Comparison of ENCODE assay signal across 29 cellular contexts in the genomic region with DNA sequence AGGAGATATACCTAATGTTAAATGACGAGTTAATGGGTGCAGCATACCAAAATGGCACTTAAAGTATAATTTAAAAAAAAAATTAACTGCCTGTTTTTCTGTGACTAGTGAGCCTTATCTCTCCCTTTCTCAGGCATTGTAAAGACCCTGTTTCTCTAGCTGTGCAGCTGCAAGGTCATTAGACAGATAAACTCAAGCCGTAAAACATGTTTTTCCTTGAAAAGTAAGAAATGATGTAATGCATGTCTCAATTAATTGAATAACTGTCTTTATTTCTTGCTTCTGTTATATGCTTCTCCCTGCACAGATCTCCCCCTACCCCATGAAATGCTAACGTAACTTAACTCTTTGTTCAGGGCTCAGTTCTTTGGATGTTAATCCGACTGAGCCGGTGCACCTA.
"Had no signal": no experiment of that assay in that cellular context is flagged by ENCODE, and none has a peak within 500 bp of the region (broad histone marks: within the 10 kb centered on the region; RNA-seq: fewer than 3 reads in every experiment).

No MANE protein-coding gene starts in this region.

- H3K4me3 Mint-ChIP-seq: stimulated activated effector memory CD8-positive, alpha-beta T cell treated with anti-CD3 and anti-CD28 coated beads, Interleukin-12 subunit alpha, Interleukin-12 subunit beta, amount 100 ng/mL, for 72 hours; stimulated activated memory B cell treated with anti-CD40 and anti-IgM and Interleukin-4, amounts not matched to agents 10 μg/mL and 1 μg/mL and 100 μg/mL, for 72 hours; stimulated activated naive B cell treated with anti-CD40 and anti-IgM and Interleukin-4, amounts not matched to agents 10 μg/mL and 1 μg/mL and 100 μg/mL, for 72 hours; stimulated activated naive CD8-positive, alpha-beta T cell treated with anti-CD3 and anti-CD28 coated beads, Interleukin-15, amount 100 ng/mL, for 72 hours; stimulated activated naive CD8-positive, alpha-beta T cell treated with anti-CD3 and anti-CD28 coated beads, Interleukin-15, Interleukin-2, amounts not matched to agents 100 ng/mL and 50 ng/mL, for 24 hours; type B pancreatic cell had no signal

- H3K4me3 ChIP-seq: stomach, suprapubic skin, testis, thoracic aorta, thyroid gland, tibial artery, tibial nerve, transverse colon, upper lobe of left lung, upper lobe of right lung, uterus, vagina had no signal

- FAIRE-seq: urothelium cell line had no signal

- H3K27me3 ChIP-seq: stomach, suprapubic skin, testis, thyroid gland, tibial artery, tibial nerve, transverse colon, upper lobe of left lung, upper lobe of right lung, uterus, vagina had no signal

- DNase-seq: stimulated activated CD4-positive, alpha-beta T cell treated with anti-CD3 and anti-CD28 coated beads, Interleukin-2, amount 100 ng/mL, for 48 hours; stimulated activated CD4-positive, alpha-beta T cell treated with anti-CD3 and anti-CD28 coated beads, Interleukin-4, amount 100 ng/mL, for 1 hour; stimulated activated CD4-positive, alpha-beta T cell treated with anti-CD3 and anti-CD28 coated beads, Interleukin-4, amount 100 ng/mL, for 24 hours; stimulated activated CD4-positive, alpha-beta T cell treated with anti-CD3 and anti-CD28 coated beads, Interleukin-4, amount 100 ng/mL, for 4 hours; stimulated activated CD8-positive, alpha-beta memory T cell treated with anti-CD3 and anti-CD28 coated beads, Interleukin-4, amount 100 ng/mL, for 48 hours; stimulated activated naive B cell treated with anti-CD40 and anti-IgM and Interleukin-4, amounts not matched to agents 10 μg/mL and 1 μg/mL and 100 μg/mL, for 72 hours; stimulated activated naive CD4-positive, alpha-beta T cell; stimulated activated naive CD4-positive, alpha-beta T cell treated with Interleukin-2 at 50 U/mL for 16 hours; stimulated activated naive CD8-positive, alpha-beta T cell treated with anti-CD3 and anti-CD28 coated beads, Interleukin-15, Interleukin-2, amounts not matched to agents 100 U/mL and 50 U/mL, for 24 hours; stomach; substantia nigra; testis; thyroid gland; tibial artery; transverse colon; trophoblast cell; upper lobe of left lung; upper lobe of right lung; uterus had no signal

- H3K27ac Mint-ChIP-seq: stimulated activated effector memory CD8-positive, alpha-beta T cell treated with anti-CD3 and anti-CD28 coated beads, Interleukin-12 subunit alpha, Interleukin-12 subunit beta, amount 100 ng/mL, for 72 hours; stimulated activated memory B cell treated with anti-CD40 and anti-IgM and Interleukin-4, amounts not matched to agents 10 μg/mL and 1 μg/mL and 100 μg/mL, for 72 hours; stimulated activated naive B cell treated with anti-CD40 and anti-IgM and Interleukin-4, amounts not matched to agents 10 μg/mL and 1 μg/mL and 100 μg/mL, for 72 hours; stimulated activated naive CD8-positive, alpha-beta T cell treated with anti-CD3 and anti-CD28 coated beads, Interleukin-15, Interleukin-2, amounts not matched to agents 100 ng/mL and 50 ng/mL, for 24 hours; type B pancreatic cell had no signal

- H3K36me3 Mint-ChIP-seq: stimulated activated effector memory CD8-positive, alpha-beta T cell treated with anti-CD3 and anti-CD28 coated beads, Interleukin-12 subunit alpha, Interleukin-12 subunit beta, amount 100 ng/mL, for 72 hours; type B pancreatic cell had no signal

- H3K27ac ChIP-seq: stomach, suprapubic skin, testis, thoracic aorta, thyroid gland, tibial artery, tibial nerve, transverse colon, upper lobe of left lung, upper lobe of right lung, uterus, vagina had no signal

- ATAC-seq: stimulated activated effector memory CD8-positive, alpha-beta T cell treated with anti-CD3 and anti-CD28 coated beads, Interleukin-12 subunit alpha, Interleukin-12 subunit beta, amount 100 ng/mL, for 72 hours; stimulated activated memory B cell treated with anti-CD40 and anti-IgM and Interleukin-4, amounts not matched to agents 10 μg/mL and 1 μg/mL and 100 μg/mL, for 72 hours; stimulated activated naive B cell treated with anti-CD40 and anti-IgM and Interleukin-4, amounts not matched to agents 10 μg/mL and 1 μg/mL and 100 μg/mL, for 72 hours; stimulated activated naive CD8-positive, alpha-beta T cell treated with anti-CD3 and anti-CD28 coated beads, Interleukin-15, Interleukin-2, amounts not matched to agents 100 U/mL and 50 U/mL, for 24 hours; upper lobe of right lung had no signal

- H3K9me3 ChIP-seq: stomach, suprapubic skin, testis, thoracic aorta, thyroid gland, tibial artery, transverse colon, upper lobe of left lung, upper lobe of right lung, uterus, vagina had no signal

- H3K36me3 ChIP-seq: stomach, suprapubic skin, thoracic aorta, thyroid gland, tibial artery, transverse colon, upper lobe of left lung, upper lobe of right lung, uterus, vagina had no signal

- H3K9me3 Mint-ChIP-seq: stimulated activated effector memory CD8-positive, alpha-beta T cell treated with anti-CD3 and anti-CD28 coated beads, Interleukin-12 subunit alpha, Interleukin-12 subunit beta, amount 100 ng/mL, for 72 hours; stimulated activated naive CD8-positive, alpha-beta T cell treated with anti-CD3 and anti-CD28 coated beads, Interleukin-15, amount 100 ng/mL, for 72 hours; stimulated activated naive CD8-positive, alpha-beta T cell treated with anti-CD3 and anti-CD28 coated beads, Interleukin-15, Interleukin-2, amounts not matched to agents 100 ng/mL and 50 ng/mL, for 24 hours; type B pancreatic cell had no signal

- H3K27me3 Mint-ChIP-seq: stimulated activated memory B cell treated with anti-CD40 and anti-IgM and Interleukin-4, amounts not matched to agents 10 μg/mL and 1 μg/mL and 100 μg/mL, for 72 hours; stimulated activated naive B cell treated with anti-CD40 and anti-IgM and Interleukin-4, amounts not matched to agents 10 μg/mL and 1 μg/mL and 100 μg/mL, for 72 hours; stimulated activated naive CD8-positive, alpha-beta T cell treated with anti-CD3 and anti-CD28 coated beads, Interleukin-15, amount 100 ng/mL, for 72 hours; stimulated activated naive CD8-positive, alpha-beta T cell treated with anti-CD3 and anti-CD28 coated beads, Interleukin-15, Interleukin-2, amounts not matched to agents 100 ng/mL and 50 ng/mL, for 24 hours; type B pancreatic cell had no signal

- H3K4me1 ChIP-seq: suprapubic skin, testis, thyroid gland, tibial artery, tibial nerve, transverse colon, upper lobe of left lung, upper lobe of right lung, uterus had no signal
